ENCODE assay signal across 10 cellular contexts in the genomic region with DNA sequence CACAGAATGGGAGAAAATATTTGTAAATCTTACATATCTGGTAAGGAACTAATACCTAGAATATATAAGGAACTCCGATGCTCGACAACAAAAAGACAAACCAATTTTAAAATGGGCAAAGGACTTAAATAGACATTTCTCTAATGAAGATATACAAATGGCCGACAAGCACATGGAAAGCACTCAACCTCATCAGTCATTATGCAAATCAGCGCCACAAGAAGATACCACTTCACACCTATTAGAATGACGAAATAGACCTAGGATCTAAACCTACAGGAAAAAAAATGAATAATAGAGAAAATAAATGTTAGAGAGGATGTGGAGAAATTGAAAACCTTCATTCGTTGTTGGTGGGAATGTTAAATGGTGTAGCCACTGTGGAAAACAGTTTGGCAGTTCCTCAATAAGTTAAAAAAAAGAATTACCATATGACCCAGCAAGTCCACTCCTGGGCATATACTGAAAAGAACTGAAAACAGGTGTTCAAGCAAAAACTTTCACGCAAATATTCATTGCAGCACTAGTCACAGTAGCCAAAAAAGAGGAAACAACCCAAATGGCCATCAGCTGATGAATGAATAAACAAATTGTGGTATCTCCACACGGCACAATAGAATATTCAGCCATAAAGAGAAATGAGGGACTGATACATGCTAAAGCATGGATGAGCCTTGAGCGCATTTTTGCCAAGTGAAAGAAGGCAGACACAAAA. TPM values are rescaled to one million over a fixed set of nuclear protein-coding genes. Genes with fewer than 3 reads are reported as not detected.
A peak's percentile ranks its signal among the peaks of the same experiment; 100 is the strongest.
DNase-seq lines count a peak whose midpoint lies in the region; ATAC-seq and TF ChIP-seq lines count a peak whose summit lies in the region.
"Had no signal": no experiment of that assay in that cellular context is flagged by ENCODE, and none has a peak within 500 bp of the region (broad histone marks: within the 10 kb centered on the region; RNA-seq: fewer than 3 reads in every experiment).

No MANE protein-coding gene starts in this region.

- POLR2A ChIA-PET in naive thymus-derived CD4-positive, alpha-beta T cell (lab: Charles Lee): no interaction called here

- no peak for TF ChIP-seq CTCF in GM12865 (IDR thresholded peaks at IDR 0.05; ENCODE audit: insufficient read depth, low read depth, low read length, missing control alignments)

- H3K4me3 Mint-ChIP-seq in activated T-helper 1 cell treated with anti-CD3 and anti-CD28 coated beads, Interleukin-12 subunit alpha, Interleukin-12 subunit beta, Interleukin-2, Interleukin-4 antibody, amounts not matched to agents 30 ng/mL and 10 ng/mL and 1 ng/mL, durations not matched to agents 14 hours and 24 hours and 36 hours: no peak overlapping the region
- H3K4me3 Mint-ChIP-seq in naive thymus-derived CD4-positive, alpha-beta T cell: no peak overlapping the region
- H3K4me3 Mint-ChIP-seq: stimulated activated naive CD8-positive, alpha-beta T cell treated with anti-CD3 and anti-CD28 coated beads, Interleukin-15, Interleukin-2, amounts not matched to agents 100 ng/mL and 50 ng/mL, for 24 hours had no signal

- no peaks in the 10 kb centered on the region for H3K4me1 ChIP-seq in naive thymus-derived CD4-positive, alpha-beta T cell (ENCODE audit: control insufficient read depth in 2 of 2, insufficient read depth in 2 of 2, low read length in 2 of 2)

- H3K36me3 ChIP-seq in naive thymus-derived CD4-positive, alpha-beta T cell (ENCODE audit: control insufficient read depth in 2 of 3, insufficient read depth in 3 of 3, low read length in 3 of 3): no peaks in the 10 kb centered on the region

- peak; percentile 71 for ATAC-seq in GM19438 (IDR thresholded peaks at IDR 0.05; ENCODE audit: low read depth, unreplicated experiment)
- ATAC-seq in HG02870 (IDR thresholded peaks at IDR 0.05; ENCODE audit: unreplicated experiment): peak; percentile 78
- peak; percentile 72 for ATAC-seq in HG03558 (IDR thresholded peaks at IDR 0.05; ENCODE audit: extremely low read depth, unreplicated experiment)
- no peak for ATAC-seq in naive thymus-derived CD4-positive, alpha-beta T cell

- peaks cover 7% of the 10 kb centered on the region for H3K4me1 Mint-ChIP-seq in activated T-helper 1 cell treated with anti-CD3 and anti-CD28 coated beads, Interleukin-12 subunit alpha, Interleukin-12 subunit beta, Interleukin-2, Interleukin-4 antibody, amounts not matched to agents 30 ng/mL and 10 ng/mL and 1 ng/mL, durations not matched to agents 14 hours and 24 hours and 36 hours (ENCODE audit: low read depth)
- H3K4me1 Mint-ChIP-seq in naive thymus-derived CD4-positive, alpha-beta T cell: peaks cover 0 to 7% (median 0%) of the 10 kb centered on the region in 7 donors

- no peak overlapping the region for H3K27ac Mint-ChIP-seq in activated T-helper 1 cell treated with anti-CD3 and anti-CD28 coated beads, Interleukin-12 subunit alpha, Interleukin-12 subunit beta, Interleukin-2, Interleukin-4 antibody, amounts not matched to agents 30 ng/mL and 10 ng/mL and 1 ng/mL, durations not matched to agents 14 hours and 24 hours and 36 hours
- H3K27ac Mint-ChIP-seq in naive thymus-derived CD4-positive, alpha-beta T cell: peak overlapping the region in 1 of 9 donors; percentile 65
- H3K27ac Mint-ChIP-seq: stimulated activated naive CD8-positive, alpha-beta T cell treated with anti-CD3 and anti-CD28 coated beads, Interleukin-15, Interleukin-2, amounts not matched to agents 100 ng/mL and 50 ng/mL, for 24 hours had no signal

- DNase-seq in GM12865 (ENCODE audit: low read depth) (peak; percentile 33), NCI-H526 treated with DMSO at 0.1 percent for 48 hours (lab: John Stamatoyannopoulos, UW) (no peak), amniotic stem cell (lab: John Stamatoyannopoulos, UW) (no peak)
- no peak for DNase-seq in activated T-helper 1 cell treated with anti-CD3 and anti-CD28 coated beads, Interleukin-12 subunit alpha, Interleukin-12 subunit beta, Interleukin-2, Interleukin-4 antibody, amounts not matched to agents 30 ng/mL and 10 ng/mL and 1 ng/mL, durations not matched to agents 14 hours and 24 hours and 36 hours (ENCODE audit: low spot score)
- DNase-seq in naive thymus-derived CD4-positive, alpha-beta T cell: no peak
- DNase-seq: NCI-H187 treated with DMSO at 0.1 percent for 48 hours had no signal

- no peak overlapping the region for H3K4me3 ChIP-seq in GM12865 (ENCODE audit: low read depth, low read length)
- H3K4me3 ChIP-seq in naive thymus-derived CD4-positive, alpha-beta T cell (ENCODE audit: low read length): no peak overlapping the region

- no peaks in the 10 kb centered on the region for H3K9me3 Mint-ChIP-seq in activated T-helper 1 cell treated with anti-CD3 and anti-CD28 coated beads, Interleukin-12 subunit alpha, Interleukin-12 subunit beta, Interleukin-2, Interleukin-4 antibody, amounts not matched to agents 30 ng/mL and 10 ng/mL and 1 ng/mL, durations not matched to agents 14 hours and 24 hours and 36 hours
- peaks cover 0 to 6% (median 0%) of the 10 kb centered on the region in 11 donors for H3K9me3 Mint-ChIP-seq in naive thymus-derived CD4-positive, alpha-beta T cell
- H3K9me3 Mint-ChIP-seq: stimulated activated naive CD8-positive, alpha-beta T cell treated with anti-CD3 and anti-CD28 coated beads, Interleukin-15, Interleukin-2, amounts not matched to agents 100 ng/mL and 50 ng/mL, for 24 hours had no signal

- H3K27me3 ChIP-seq in naive thymus-derived CD4-positive, alpha-beta T cell (ENCODE audit: control insufficient read depth in 2 of 2, insufficient read depth in 2 of 2, low read length in 2 of 2): no peaks in the 10 kb centered on the region

- peaks cover 34% of the 10 kb centered on the region for H3K36me3 Mint-ChIP-seq in activated T-helper 1 cell treated with anti-CD3 and anti-CD28 coated beads, Interleukin-12 subunit alpha, Interleukin-12 subunit beta, Interleukin-2, Interleukin-4 antibody, amounts not matched to agents 30 ng/mL and 10 ng/mL and 1 ng/mL, durations not matched to agents 14 hours and 24 hours and 36 hours (ENCODE audit: low read depth)
- peaks cover 0 to 34% (median 25%) of the 10 kb centered on the region in 5 donors for H3K36me3 Mint-ChIP-seq in naive thymus-derived CD4-positive, alpha-beta T cell

- H3K27ac ChIP-seq in naive thymus-derived CD4-positive, alpha-beta T cell (ENCODE audit: low read depth, low read length): no peak overlapping the region

- H3K27me3 Mint-ChIP-seq in activated T-helper 1 cell treated with anti-CD3 and anti-CD28 coated beads, Interleukin-12 subunit alpha, Interleukin-12 subunit beta, Interleukin-2, Interleukin-4 antibody, amounts not matched to agents 30 ng/mL and 10 ng/mL and 1 ng/mL, durations not matched to agents 14 hours and 24 hours and 36 hours (ENCODE audit: insufficient read depth): no peaks in the 10 kb centered on the region
- H3K27me3 Mint-ChIP-seq in naive thymus-derived CD4-positive, alpha-beta T cell: no peaks in the 10 kb centered on the region
- H3K27me3 Mint-ChIP-seq: stimulated activated naive CD8-positive, alpha-beta T cell treated with anti-CD3 and anti-CD28 coated beads, Interleukin-15, Interleukin-2, amounts not matched to agents 100 ng/mL and 50 ng/mL, for 24 hours had no signal

- CTCF ChIA-PET in naive thymus-derived CD4-positive, alpha-beta T cell (lab: Charles Lee): no interaction called here

- intact Hi-C loops in activated T-helper 1 cell treated with anti-CD3 and anti-CD28 coated beads, Interleukin-12 subunit alpha, Interleukin-12 subunit beta, Interleukin-2, Interleukin-4 antibody, amounts not matched to agents 30 ng/mL and 10 ng/mL and 1 ng/mL, durations not matched to agents 14 hours and 24 hours and 36 hours (cut with micrococcal nuclease): no loop called here
- intact Hi-C loops in naive thymus-derived CD4-positive, alpha-beta T cell (cut with micrococcal nuclease): no loop called here

- H3K9me3 ChIP-seq in naive thymus-derived CD4-positive, alpha-beta T cell (ENCODE audit: control insufficient read depth in 2 of 3, low read length in 3 of 3): no peaks in the 10 kb centered on the region

RNA-seq across cellular contexts. Expression of a gene that starts 57.3 kb away (rescaled TPM):
- 12.6 and 13.7 TPM in 2 replicates for total RNA-seq in activated T-helper 1 cell treated with anti-CD3 and anti-CD28 coated beads, Interleukin-12 subunit alpha, Interleukin-12 subunit beta, Interleukin-2, Interleukin-4 antibody, amounts not matched to agents 30 ng/mL and 10 ng/mL and 1 ng/mL, durations not matched to agents 14 hours and 24 hours and 36 hours
- total RNA-seq in naive thymus-derived CD4-positive, alpha-beta T cell: 10 to 100 TPM; 14.0 to 44.3 (median 15.4) TPM
- polyA plus RNA-seq in naive thymus-derived CD4-positive, alpha-beta T cell: 1 to 10 TPM; 5.3 to 7.6 TPM
